Comparison of ENCODE assay signal across 8 cellular contexts in the genomic region with DNA sequence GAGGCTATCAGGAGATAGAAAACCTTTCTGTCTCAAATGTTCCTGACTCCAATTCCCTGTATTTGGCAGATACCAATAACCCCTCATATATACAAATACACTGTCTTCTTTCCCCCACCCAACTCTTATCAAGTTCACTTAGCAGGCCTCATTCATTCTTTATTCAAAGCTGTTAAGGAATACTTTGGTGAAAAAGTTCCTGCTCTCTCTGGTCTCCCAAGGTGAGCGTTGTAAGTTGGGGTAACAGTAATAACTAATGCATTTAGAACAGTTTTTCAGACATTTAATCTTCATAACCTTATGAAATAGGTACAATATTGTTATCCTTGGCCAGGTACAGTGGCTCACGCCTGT. TPM values are rescaled to one million over a fixed set of nuclear protein-coding genes. Genes with fewer than 3 reads are reported as not detected.
DNase-seq lines count a peak whose midpoint lies in the region; ATAC-seq and TF ChIP-seq lines count a peak whose summit lies in the region.

No MANE protein-coding gene starts in this region.

- intact Hi-C loops in ovary (cut with DNase I) = loop anchor here in 3 of 4 donors (2.0 to 10.0 kb wide), 4 partner anchors 193 to 896 kb away; a partner anchor contains a TSS

- no peaks in the 10 kb centered on the region for H3K9me3 ChIP-seq in SK-N-MC (ENCODE audit: low read depth, low read length)
- H3K9me3 ChIP-seq in ovary = no peaks in the 10 kb centered on the region

- H3K27ac ChIP-seq in SK-N-MC = no peak overlapping the region
- no peak overlapping the region for H3K27ac ChIP-seq in ovary

- peaks cover 33% of the 10 kb centered on the region for H3K4me1 Mint-ChIP-seq in activated T-cell treated with anti-CD3 and anti-CD28 coated beads, Interleukin-2, amount 50 U/mL, for 4 hours (ENCODE audit: low read depth)
- H3K4me1 Mint-ChIP-seq in stimulated activated effector memory CD8-positive, alpha-beta T cell treated with anti-CD3 and anti-CD28 coated beads, Interleukin-12 subunit alpha, Interleukin-12 subunit beta, amount 100 ng/mL, for 72 hours = peaks cover 40% of the 10 kb centered on the region

- no peaks in the 10 kb centered on the region for H3K27me3 Mint-ChIP-seq in activated T-cell treated with anti-CD3 and anti-CD28 coated beads, Interleukin-2, amount 50 U/mL, for 4 hours (ENCODE audit: low read depth)

- no peak for TF ChIP-seq POLR2A in ovary (IDR thresholded peaks at IDR 0.05)

- 51 to 69% (median 63%) methylated on average over 2 of the region's 2 CpGs for WGBS in ovary, 3 donors

- no peak for DNase-seq in activated T-cell treated with anti-CD3 and anti-CD28 coated beads, Interleukin-2, amount 50 U/mL, for 4 hours
- DNase-seq in activated T-cell treated with anti-CD3 and anti-CD28 coated beads, Interleukin-2, amount 50 U/mL, for 1 hour = no peak
- DNase-seq in SK-N-MC (ENCODE audit: low read depth, low spot score) = no peak
- no peak for DNase-seq in fibroblast of pulmonary artery (ENCODE audit: low read depth)
- no peak for DNase-seq in stimulated activated effector memory CD8-positive, alpha-beta T cell treated with anti-CD3 and anti-CD28 coated beads, Interleukin-12 subunit alpha, Interleukin-12 subunit beta, amount 100 ng/mL, for 72 hours (ENCODE audit: low spot score in 2 of 2)
- DNase-seq in SIG-M5 (lab: John Stamatoyannopoulos, UW) = no peak
- DNase-seq in ovary = no peak

- no peaks in the 10 kb centered on the region for H3K36me3 Mint-ChIP-seq in activated T-cell treated with anti-CD3 and anti-CD28 coated beads, Interleukin-2, amount 50 U/mL, for 4 hours (ENCODE audit: insufficient read depth)
- peaks cover 5% of the 10 kb centered on the region for H3K36me3 Mint-ChIP-seq in stimulated activated effector memory CD8-positive, alpha-beta T cell treated with anti-CD3 and anti-CD28 coated beads, Interleukin-12 subunit alpha, Interleukin-12 subunit beta, amount 100 ng/mL, for 72 hours

- peak overlapping the region; percentile 76 for H3K4me3 Mint-ChIP-seq in activated T-cell treated with anti-CD3 and anti-CD28 coated beads, Interleukin-2, amount 50 U/mL, for 4 hours
- H3K4me3 Mint-ChIP-seq in stimulated activated effector memory CD8-positive, alpha-beta T cell treated with anti-CD3 and anti-CD28 coated beads, Interleukin-12 subunit alpha, Interleukin-12 subunit beta, amount 100 ng/mL, for 72 hours = peak overlapping the region; percentile 73

- TF ChIP-seq CTCF in fibroblast of pulmonary artery (IDR thresholded peaks at IDR 0.05; ENCODE audit: low read length, missing control alignments) (no peak), ovary (IDR thresholded peaks at IDR 0.05) (no peak)

- no peaks in the 10 kb centered on the region for H3K9me3 Mint-ChIP-seq in activated T-cell treated with anti-CD3 and anti-CD28 coated beads, Interleukin-2, amount 50 U/mL, for 4 hours
- no peaks in the 10 kb centered on the region for H3K9me3 Mint-ChIP-seq in stimulated activated effector memory CD8-positive, alpha-beta T cell treated with anti-CD3 and anti-CD28 coated beads, Interleukin-12 subunit alpha, Interleukin-12 subunit beta, amount 100 ng/mL, for 72 hours

- no peak for TF ChIP-seq EP300 in ovary (IDR thresholded peaks at IDR 0.05)

- no peaks in the 10 kb centered on the region for H3K27me3 ChIP-seq in ovary

- no peak overlapping the region for H3K27ac Mint-ChIP-seq in stimulated activated effector memory CD8-positive, alpha-beta T cell treated with anti-CD3 and anti-CD28 coated beads, Interleukin-12 subunit alpha, Interleukin-12 subunit beta, amount 100 ng/mL, for 72 hours

- H3K36me3 ChIP-seq in SK-N-MC (ENCODE audit: insufficient read depth, low read length) (no peaks in the 10 kb centered on the region), ovary (no peaks in the 10 kb centered on the region)

- peak overlapping the region; percentile 79; the same call in 1 of the 2 replicates for H3K4me3 ChIP-seq in SK-N-MC
- peak overlapping the region; percentile 84 for H3K4me3 ChIP-seq in fibroblast of pulmonary artery (replicated peaks; ENCODE audit: low read depth, low read length)
- no peak overlapping the region for H3K4me3 ChIP-seq in ovary

- H3K4me1 ChIP-seq in ovary (ENCODE audit: insufficient read depth) = peaks cover 2% of the 10 kb centered on the region

- ATAC-seq in activated T-cell treated with anti-CD3 and anti-CD28 coated beads, Interleukin-2, amount 50 U/mL, for 4 hours = no peak
- no peak for ATAC-seq in stimulated activated effector memory CD8-positive, alpha-beta T cell treated with anti-CD3 and anti-CD28 coated beads, Interleukin-12 subunit alpha, Interleukin-12 subunit beta, amount 100 ng/mL, for 72 hours
- ATAC-seq in HG03135 (IDR thresholded peaks at IDR 0.05; ENCODE audit: unreplicated experiment) = no peak

- H3K9ac ChIP-seq in SK-N-MC (ENCODE audit: insufficient read length) = no peak overlapping the region

RNA-seq across cellular contexts. Expression of a gene that starts 3.9 kb away (rescaled TPM):
- 10 to 100 TPM; 12.3 to 15.5 (median 14.5) TPM for total RNA-seq in activated T-cell treated with anti-CD3 and anti-CD28 coated beads, Interleukin-2, amount 50 U/mL, for 4 hours
- 10 to 100 TPM in 4 of 7 donors, 1 to 10 TPM in 3; 2.2 to 27.7 (median 12.3) TPM for total RNA-seq in ovary
- polyA plus RNA-seq in ovary = 1 to 10 TPM; 3.4 to 8.0 TPM

RNA-seq across cellular contexts. Expression of a gene that starts 10.2 kb away (rescaled TPM):
- total RNA-seq in activated T-cell treated with anti-CD3 and anti-CD28 coated beads, Interleukin-2, amount 50 U/mL, for 4 hours = 100 to 1,000 TPM; 158 to 177 (median 177) TPM
- total RNA-seq in ovary = 100 to 1,000 TPM; 406 to 954 (median 762) TPM
- polyA plus RNA-seq in ovary = 1,000 to 10,000 TPM in 1 of 2 donors, 100 to 1,000 TPM in 1; 676 to 1,943 TPM

RNA-seq across cellular contexts. Expression of a gene that starts 18.8 kb away (rescaled TPM):
- 1 to 10 TPM; 3.9 to 7.4 (median 5.1) TPM for total RNA-seq in activated T-cell treated with anti-CD3 and anti-CD28 coated beads, Interleukin-2, amount 50 U/mL, for 4 hours
- 1 to 10 TPM; 3.7 to 8.9 (median 7.2) TPM for total RNA-seq in ovary
- polyA plus RNA-seq in ovary = 1 to 10 TPM; 5.1 to 5.9 TPM

RNA-seq across cellular contexts. Expression of a gene that starts 23.2 kb away (rescaled TPM):
- 10 to 100 TPM; 60.7 to 65.7 (median 61.7) TPM for total RNA-seq in activated T-cell treated with anti-CD3 and anti-CD28 coated beads, Interleukin-2, amount 50 U/mL, for 4 hours
- total RNA-seq in ovary = 100 to 1,000 TPM in 4 of 7 donors, 10 to 100 TPM in 3; 96.0 to 143 (median 120) TPM
- polyA plus RNA-seq in ovary = 100 to 1,000 TPM; 101 to 214 TPM

RNA-seq across cellular contexts. Expression of a gene that starts 31.3 kb away (rescaled TPM):
- total RNA-seq in activated T-cell treated with anti-CD3 and anti-CD28 coated beads, Interleukin-2, amount 50 U/mL, for 4 hours = 1 to 10 TPM in 2 of 3 donors, under 1 TPM in 1; 0.91 to 1.4 (median 1.3) TPM
- 10 to 100 TPM in 5 of 7 donors, 1 to 10 TPM in 2; 4.9 to 69.6 (median 25.9) TPM for total RNA-seq in ovary
- polyA plus RNA-seq in ovary = 10 to 100 TPM; 19.5 to 38.3 TPM
